In the genomic region with DNA sequence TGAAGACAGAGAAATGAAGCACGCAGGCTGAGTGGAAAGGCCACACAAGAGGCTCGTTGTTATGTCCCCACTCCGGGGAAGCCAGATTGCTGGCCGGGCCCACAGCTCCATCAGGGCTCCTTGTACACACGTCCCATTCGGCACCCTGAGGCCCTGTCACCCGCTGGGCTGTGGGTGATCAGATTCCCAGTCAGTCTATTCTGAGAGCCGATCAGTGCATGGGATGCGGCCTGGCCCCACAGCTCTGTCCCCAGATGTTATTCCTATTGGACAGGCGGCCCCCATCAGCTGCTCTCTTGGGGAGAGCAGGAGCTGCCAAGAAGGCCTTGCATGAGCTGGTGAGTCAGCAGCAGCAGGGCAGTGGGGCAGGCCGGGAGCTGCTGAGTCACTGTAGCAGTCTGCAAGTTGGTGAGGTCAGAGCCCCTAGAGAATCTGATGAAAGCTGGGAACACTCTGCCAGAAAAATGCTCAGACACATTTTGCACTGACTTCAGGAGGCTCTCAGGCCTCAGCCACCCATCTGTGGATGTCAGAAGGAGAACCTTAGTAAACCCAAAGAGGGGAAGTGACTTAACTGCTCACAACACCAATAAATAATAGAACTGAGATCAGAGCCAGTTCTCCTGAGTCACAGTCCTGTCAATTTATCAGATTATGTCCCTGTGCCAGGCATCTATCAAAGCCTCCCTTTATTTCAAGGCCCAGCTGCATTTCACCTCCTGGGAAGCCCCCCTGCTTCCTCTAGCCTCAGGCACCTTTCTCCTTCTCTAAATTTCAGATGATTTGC, we compare ENCODE assay signal across 1 cellular context.
A peak's percentile ranks its signal among the peaks of the same experiment; 100 is the strongest.
TF ChIP-seq lines count a peak whose summit lies in the region.

No MANE protein-coding gene starts in this region.

TF ChIP-seq in K562, 482 proteins besides CTCF, POLR2A, EP300 and RAD21 (continued from another document and continues in another):
- TF ChIP-seq ZNF318 (IDR thresholded peaks at IDR 0.05; ENCODE audit: borderline replicate concordance in 1 of 2, low read depth in 1 of 2) (peak in 1 of 2 experiments; percentile 99; a peak in 2 of 4 replicates), ZNF224 (CRISPR knock-in tag; IDR thresholded peaks at IDR 0.05) (no peak), ETV1 (tag; conservative IDR thresholded peaks at IDR 0.05; ENCODE audit: low read depth) (peak; percentile 62), DPF2 (IDR thresholded peaks at IDR 0.05) (peak; percentile 95), BCL6 (CRISPR knock-in tag; IDR thresholded peaks at IDR 0.05) (peak; percentile 76; the same call in 1 of the 2 replicates), MTA3 (IDR thresholded peaks at IDR 0.05; ENCODE audit: borderline replicate concordance) (peak; percentile 94), SREBF1 (IDR thresholded peaks at IDR 0.05; ENCODE audit: borderline replicate concordance, low read depth, low read length) (peak; percentile 10; the same call in 1 of the 2 replicates), KDM4B (IDR thresholded peaks at IDR 0.05; ENCODE audit: borderline replicate concordance in 2 of 2, low read depth in 1 of 2) (no peak), FOXP1 (CRISPR knock-in tag; IDR thresholded peaks at IDR 0.05) (peak; percentile 82), SP2 (IDR thresholded peaks at IDR 0.05; ENCODE audit: extremely low read depth, low read depth, low read length, poor library complexity, severe bottlenecking) (no peak), KDM5B (IDR thresholded peaks at IDR 0.05; ENCODE audit: insufficient replicate concordance, low read depth, low read length) (peak; percentile 46), TBP (optimal IDR thresholded peaks at IDR 0.05; ENCODE audit: low read depth, low read length) (no peak), TCF7 (IDR thresholded peaks at IDR 0.05; ENCODE audit: borderline replicate concordance) (no peak), FOXA3 (CRISPR knock-in tag; conservative IDR thresholded peaks at IDR 0.05 in 1 of 2, IDR thresholded peaks at IDR 0.05 in 1 of 2) (no peak), STAG1 (CRISPR knock-in tag; IDR thresholded peaks at IDR 0.05; ENCODE audit: borderline replicate concordance) (no peak), HMG20A (CRISPR knock-in tag; conservative IDR thresholded peaks at IDR 0.05) (no peak), RBBP5 (IDR thresholded peaks at IDR 0.05; ENCODE audit: borderline replicate concordance, insufficient read depth, low read length, poor library complexity, severe bottlenecking) (peak; percentile 82), XRCC4 (IDR thresholded peaks at IDR 0.05; ENCODE audit: extremely low read depth, insufficient read depth, insufficient read length) (no peak), JUNB (CRISPR knock-in tag; conservative IDR thresholded peaks at IDR 0.05) (peak; percentile 96), SAFB2 (IDR thresholded peaks at IDR 0.05; ENCODE audit: borderline replicate concordance, low read depth, low read length, severe bottlenecking) (no peak), DEAF1 (CRISPR knock-in tag; IDR thresholded peaks at IDR 0.05) (no peak), RBM15 (IDR thresholded peaks at IDR 0.05; ENCODE audit: insufficient read depth, low read length) (no peak), SIRT6 (IDR thresholded peaks at IDR 0.05; ENCODE audit: low read depth, low read length) (no peak), GTF3C2 (IDR thresholded peaks at IDR 0.05; ENCODE audit: borderline replicate concordance, extremely low read depth, insufficient read length) (no peak), HNRNPUL1 (IDR thresholded peaks at IDR 0.05; ENCODE audit: low read length) (no peak), PTBP1 (IDR thresholded peaks at IDR 0.05; ENCODE audit: low read depth, low read length) (no peak), ATF2 (CRISPR knock-in tag; IDR thresholded peaks at IDR 0.05) (peak; percentile 55; the same call in 1 of the 2 replicates), ZNF449 (CRISPR knock-in tag; IDR thresholded peaks at IDR 0.05) (peak; percentile 66), ZNF23 (CRISPR knock-in tag; IDR thresholded peaks at IDR 0.05) (no peak), BMI1 (IDR thresholded peaks at IDR 0.05; ENCODE audit: low read length) (no peak), BRD9 (IDR thresholded peaks at IDR 0.05; ENCODE audit: low read depth, partially characterized antibody) (peak; percentile 75), BRF1 (IDR thresholded peaks at IDR 0.05; ENCODE audit: borderline replicate concordance, extremely low read depth, insufficient read length) (no peak), ADNP (tag; IDR thresholded peaks at IDR 0.05) (no peak), TAF1 (IDR thresholded peaks at IDR 0.05; ENCODE audit: control insufficient read depth, extremely low read depth, insufficient read depth, low read length, severe bottlenecking) (peak; percentile 47), NEUROD1 (IDR thresholded peaks at IDR 0.05; ENCODE audit: borderline replicate concordance, low read depth, low read length, partially characterized antibody) (peak; percentile 88)
- TF ChIP-seq, protein P1, sequence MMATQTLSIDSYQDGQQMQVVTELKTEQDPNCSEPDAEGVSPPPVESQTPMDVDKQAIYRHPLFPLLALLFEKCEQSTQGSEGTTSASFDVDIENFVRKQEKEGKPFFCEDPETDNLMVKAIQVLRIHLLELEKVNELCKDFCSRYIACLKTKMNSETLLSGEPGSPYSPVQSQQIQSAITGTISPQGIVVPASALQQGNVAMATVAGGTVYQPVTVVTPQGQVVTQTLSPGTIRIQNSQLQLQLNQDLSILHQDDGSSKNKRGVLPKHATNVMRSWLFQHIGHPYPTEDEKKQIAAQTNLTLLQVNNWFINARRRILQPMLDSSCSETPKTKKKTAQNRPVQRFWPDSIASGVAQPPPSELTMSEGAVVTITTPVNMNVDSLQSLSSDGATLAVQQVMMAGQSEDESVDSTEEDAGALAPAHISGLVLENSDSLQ (IDR thresholded peaks at IDR 0.05): peak; percentile 90
- TF ChIP-seq, protein P2, sequence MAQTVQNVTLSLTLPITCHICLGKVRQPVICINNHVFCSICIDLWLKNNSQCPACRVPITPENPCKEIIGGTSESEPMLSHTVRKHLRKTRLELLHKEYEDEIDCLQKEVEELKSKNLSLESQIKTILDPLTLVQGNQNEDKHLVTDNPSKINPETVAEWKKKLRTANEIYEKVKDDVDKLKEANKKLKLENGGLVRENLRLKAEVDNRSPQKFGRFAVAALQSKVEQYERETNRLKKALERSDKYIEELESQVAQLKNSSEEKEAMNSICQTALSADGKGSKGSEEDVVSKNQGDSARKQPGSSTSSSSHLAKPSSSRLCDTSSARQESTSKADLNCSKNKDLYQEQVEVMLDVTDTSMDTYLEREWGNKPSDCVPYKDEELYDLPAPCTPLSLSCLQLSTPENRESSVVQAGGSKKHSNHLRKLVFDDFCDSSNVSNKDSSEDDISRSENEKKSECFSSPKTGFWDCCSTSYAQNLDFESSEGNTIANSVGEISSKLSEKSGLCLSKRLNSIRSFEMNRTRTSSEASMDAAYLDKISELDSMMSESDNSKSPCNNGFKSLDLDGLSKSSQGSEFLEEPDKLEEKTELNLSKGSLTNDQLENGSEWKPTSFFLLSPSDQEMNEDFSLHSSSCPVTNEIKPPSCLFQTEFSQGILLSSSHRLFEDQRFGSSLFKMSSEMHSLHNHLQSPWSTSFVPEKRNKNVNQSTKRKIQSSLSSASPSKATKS (CRISPR knock-in tag; IDR thresholded peaks at IDR 0.05): no peak
